10 cellular contexts compared by ENCODE assay signal in genomic region chr1:244599937-244600350, GRCh38. TPM values are rescaled to one million over a fixed set of nuclear protein-coding genes. Genes with fewer than 3 reads are reported as not detected.
DNase-seq lines count a peak whose midpoint lies in the region; ATAC-seq and TF ChIP-seq lines count a peak whose summit lies in the region.
"Had no signal": no experiment of that assay in that cellular context is flagged by ENCODE, and none has a peak within 500 bp of the region (broad histone marks: within the 10 kb centered on the region; RNA-seq: fewer than 3 reads in every experiment).

No MANE protein-coding gene starts in this region.

- no peaks in the 10 kb centered on the region for H3K9me2 ChIP-seq in GM23248 (ENCODE audit: insufficient read depth)

- H3K36me3 ChIP-seq in GM23248 (ENCODE audit: low read depth), result no peaks in the 10 kb centered on the region
- no peaks in the 10 kb centered on the region for H3K36me3 ChIP-seq in right lobe of liver
- no peaks in the 10 kb centered on the region for H3K36me3 ChIP-seq in transverse colon
- H3K36me3 ChIP-seq: Peyer's patch had no signal

- in situ Hi-C loops in GM23248 (cut with MboI) (loop anchor here (5.0 to 25.0 kb wide), 2 partner anchors 192 to 437 kb away; no protein-coding TSS in a partner anchor), transverse colon (cut with MboI; ENCODE audit: low pct_ligation_motif_present in 1 of 4, low pct_unique_long_range_greater_than_20kb in 1 of 4, low sequenced_read_pairs in 3 of 4) (loop anchor here (5.0 to 25.0 kb wide), 5 partner anchors 195 to 445 kb away; no protein-coding TSS in a partner anchor)

- CTCF ChIA-PET in GM10248 (lab: Yijun Ruan, JAX), result interaction anchor here (1.0 to 1.7 kb wide), 5 partner anchors 13 to 443 kb away, joined by 3 to 16 read pairs (median 4); partner anchors contain the start of gene DESI2

- WGBS in GM23248 (ENCODE audit: low coverage in 1 of 2, low lambda C conversion rate in 2 of 2, missing lambda C conversion rate in 2 of 2), 2 experiments, result 1 to 2% methylated on average over 7 of the region's 7 CpGs
- WGBS in right lobe of liver (ENCODE audit: insufficient coverage, low coverage, low lambda C conversion rate, missing lambda C conversion rate), result 56% methylated on average over 7 of the region's 7 CpGs
- 31 to 37% methylated on average over 5 to 7 of the region's 7 CpGs for WGBS in transverse colon (ENCODE audit: low coverage in 1 of 2), 2 donors

- no peaks in the 10 kb centered on the region for H4K20me1 ChIP-seq in GM23248 (ENCODE audit: insufficient read depth)

- TF ChIP-seq POLR2A in right lobe of liver (IDR thresholded peaks at IDR 0.05), result no peak
- TF ChIP-seq POLR2A in transverse colon (IDR thresholded peaks at IDR 0.05), result no peak

- peaks cover 8% of the 10 kb centered on the region for H3K4me1 ChIP-seq in GM23248 (ENCODE audit: insufficient read depth)
- H3K4me1 ChIP-seq in right lobe of liver, result no peaks in the 10 kb centered on the region
- H3K4me1 ChIP-seq in transverse colon, result peaks cover 0 to 3% (median 0%) of the 10 kb centered on the region in 4 donors
- H3K4me1 ChIP-seq: parathyroid adenoma, Peyer's patch had no signal

- intact Hi-C loops in right lobe of liver (cut with DNase I) (loop anchor here in 1 of 2 donors (5.0 kb wide), 1 partner anchor 197 kb away; no protein-coding TSS in a partner anchor), transverse colon (cut with DNase I; ENCODE audit: low total_unique reads) (loop anchor here (10.0 kb wide), 1 partner anchor 445 kb away; no protein-coding TSS in a partner anchor)

- no peak for TF ChIP-seq CTCF in GM10248 (IDR thresholded peaks at IDR 0.05; ENCODE audit: control extremely low read depth, extremely low read depth, low read depth, missing control alignments)
- TF ChIP-seq CTCF in right lobe of liver (IDR thresholded peaks at IDR 0.05), result no peak
- TF ChIP-seq CTCF in transverse colon (IDR thresholded peaks at IDR 0.05), result no peak

- peak overlapping the region; percentile 85 for H2AFZ ChIP-seq in GM23248
- H2AFZ ChIP-seq: parathyroid adenoma had no signal

- H3K79me2 ChIP-seq in GM23248 (ENCODE audit: insufficient read depth), result no peaks in the 10 kb centered on the region
- H3K79me2 ChIP-seq: parathyroid adenoma had no signal

- H3K9me3 ChIP-seq in GM23248 (ENCODE audit: low read depth) (no peaks in the 10 kb centered on the region), right lobe of liver (no peaks in the 10 kb centered on the region), transverse colon (no peaks in the 10 kb centered on the region)
- H3K9me3 ChIP-seq: Peyer's patch had no signal

- POLR2A ChIA-PET in GM10248 (lab: Yijun Ruan, JAX), result no interaction called here

- peak overlapping the region; percentile 84 for H3K9ac ChIP-seq in GM23248
- H3K9ac ChIP-seq: parathyroid adenoma had no signal

- peak overlapping the region; percentile 86 for H3K4me2 ChIP-seq in GM23248 (ENCODE audit: unreplicated experiment)

- H3F3A ChIP-seq in GM23248 (ENCODE audit: insufficient read depth), result peaks cover 13% of the 10 kb centered on the region; the same call in 1 of the 2 replicates

- ATAC-seq in right lobe of liver, result peak in 3 of 4 donors; percentile 36 to 86 (median 61)

- H3K27me3 ChIP-seq in GM23248 (replicated peaks; ENCODE audit: insufficient read depth) (no peaks in the 10 kb centered on the region), right lobe of liver (no peaks in the 10 kb centered on the region), transverse colon (peaks cover 2% of the 10 kb centered on the region)
- H3K27me3 ChIP-seq: Peyer's patch had no signal

- H3K4me3 ChIP-seq in GM23248, result peak overlapping the region; percentile 71
- H3K4me3 ChIP-seq in right lobe of liver, result no peak overlapping the region
- H3K4me3 ChIP-seq in transverse colon, result no peak overlapping the region
- H3K4me3 ChIP-seq: Peyer's patch had no signal

- peak overlapping the region; percentile 81 for H3K27ac ChIP-seq in GM23248
- H3K27ac ChIP-seq in right lobe of liver, result no peak overlapping the region
- no peak overlapping the region for H3K27ac ChIP-seq in transverse colon
- H3K27ac ChIP-seq: parathyroid adenoma, Peyer's patch had no signal

- TF ChIP-seq EP300 in transverse colon (IDR thresholded peaks at IDR 0.05; ENCODE audit: low read depth), result no peak

- DNase-seq in GM10248 (ENCODE audit: extremely low spot score), result peak; percentile 72
- DNase-seq in GM23248, result peak; percentile 98
- peak; percentile 39 for DNase-seq in NAMALWA (ENCODE audit: low spot score)
- peak; percentile 78 for DNase-seq in activated effector memory CD4-positive, alpha-beta T cell treated with anti-CD3 and anti-CD28 coated beads, Interleukin-2, amount 50 U/mL, for 16 hours
- no peak for DNase-seq in right lobe of liver
- DNase-seq in transverse colon, result peak; percentile 12
- no peak for DNase-seq in DMS 273 treated with DMSO at 0.1 percent for 48 hours (lab: John Stamatoyannopoulos, UW)
- DNase-seq in NCI-H187 (lab: John Stamatoyannopoulos, UW), result no peak

RNA-seq across cellular contexts. Expression of gene DESI2, which starts 53.0 kb away (rescaled TPM):
- total RNA-seq in GM23248 (2014; rRNA removed; shearing (Covaris generic)), result 58.9 and 65.9 TPM in 2 replicates
- 43.1 and 43.9 TPM in 2 replicates for polyA plus RNA-seq in GM23248 (2016; fragmentation: Nextera tagmentation; extraction: Ambion mirVana)
- total RNA-seq in right lobe of liver, result 10 to 100 TPM in 3 of 6 experiments, 1 to 10 TPM in 3; 7.0 to 14.2 (median 9.9) TPM
- total RNA-seq in transverse colon, result 10 to 100 TPM; 18.3 to 41.6 (median 30.6) TPM

Comparison
In these comparisons a context has a peak if more than half of its experiments do, and no peak if none do; other contexts are left out.
1. DNase-seq: peak in GM10248 (single experiment), GM23248 (single experiment), NAMALWA (single experiment), activated effector memory CD4-positive, alpha-beta T cell treated with anti-CD3 and anti-CD28 coated beads, Interleukin-2, amount 50 U/mL, for 16 hours (single experiment) and transverse colon (single experiment); none in right lobe of liver (0 of 3), DMS 273 treated with DMSO at 0.1 percent for 48 hours (single experiment) and NCI-H187 (0 of 2).